ENCODE assay signal across 1 cellular context in genomic region chr2:128362889-128363228, GRCh38.
TF ChIP-seq lines count a peak whose summit lies in the region.

No MANE protein-coding gene starts in this region.

TF ChIP-seq in WTC11, 78 proteins besides CTCF, POLR2A, EP300 and RAD21 (continued from another document):
- TF ChIP-seq USF1 (CRISPR knock-in tag; IDR thresholded peaks at IDR 0.05) (no peak), GABPB1 (CRISPR knock-in tag; IDR thresholded peaks at IDR 0.05) (no peak), TEAD1 (CRISPR knock-in tag; IDR thresholded peaks at IDR 0.05) (peak; percentile 97; the same call in 1 of the 2 replicates), STAT6 (CRISPR knock-in tag; conservative IDR thresholded peaks at IDR 0.05; ENCODE audit: low read depth) (no peak)
